ENCODE assay signal across 18 cellular contexts in genomic region chr7:159104188-159105030, GRCh38. TPM values are rescaled to one million over a fixed set of nuclear protein-coding genes. Genes with fewer than 3 reads are reported as not detected.
DNase-seq lines count a peak whose midpoint lies in the region; ATAC-seq and TF ChIP-seq lines count a peak whose summit lies in the region.
"Had no signal": no experiment of that assay in that cellular context is flagged by ENCODE, and none has a peak within 500 bp of the region (broad histone marks: within the 10 kb centered on the region; RNA-seq: fewer than 3 reads in every experiment).

No MANE protein-coding gene starts in this region.

- H3K4me3 ChIP-seq in H7 (ENCODE audit: insufficient read depth, low read depth, low read length) (no peak overlapping the region), RWPE2 (ENCODE audit: severe bottlenecking) (no peak overlapping the region), rectal smooth muscle tissue (ENCODE audit: low read length) (no peak overlapping the region)
- H3K4me3 ChIP-seq: adrenal gland, GM12878, lung, SJSA1 had no signal

- no peak overlapping the region for H3K9ac ChIP-seq in rectal smooth muscle tissue (ENCODE audit: low read length)

- DNase-seq in H7: peak; percentile 44
- peak; percentile 36 for DNase-seq in RWPE2 (ENCODE audit: low spot score)
- DNase-seq in left cardiac atrium: peak; percentile 54
- no peak for DNase-seq in cerebellar cortex (ENCODE audit: low spot score)
- no peak for DNase-seq in SW 1271 (lab: John Stamatoyannopoulos, UW)
- DNase-seq in glomerular visceral epithelial cell (ENCODE audit: extremely low spot score): no peak
- DNase-seq: cerebellar nuclear complex, COR-L47, HCEC 1CT, naive B cell, NCI-H146, NCI-H524 had no signal

- H3K36me3 ChIP-seq in H7 (replicated peaks; ENCODE audit: control insufficient read depth, insufficient read depth, low read length) (no peaks in the 10 kb centered on the region), RWPE2 (ENCODE audit: low read depth) (no peaks in the 10 kb centered on the region), rectal smooth muscle tissue (ENCODE audit: control insufficient read depth, insufficient read depth, low read length) (no peaks in the 10 kb centered on the region)
- H3K36me3 ChIP-seq: adrenal gland, SJSA1 had no signal

- no peak for TF ChIP-seq CTCF in RWPE2 (IDR thresholded peaks at IDR 0.05; ENCODE audit: poor library complexity, severe bottlenecking)

- H3K9me3 ChIP-seq in RWPE2 (ENCODE audit: severe bottlenecking): no peaks in the 10 kb centered on the region
- H3K9me3 ChIP-seq: adrenal gland, SJSA1 had no signal

- no peak for ATAC-seq in RWPE2 (ENCODE audit: low read depth)
- ATAC-seq in left cardiac atrium: peak; percentile 50 to 85
- ATAC-seq in GM21717 (IDR thresholded peaks at IDR 0.05; ENCODE audit: unreplicated experiment): no peak
- ATAC-seq: GM12878 had no signal

- intact Hi-C loops in left cardiac atrium (cut with DNase I): no loop called here

- H3K27ac ChIP-seq in RWPE2 (ENCODE audit: poor library complexity, severe bottlenecking) (no peak overlapping the region), rectal smooth muscle tissue (ENCODE audit: low read depth, low read length) (peak overlapping the region; percentile 38)
- H3K27ac ChIP-seq: adrenal gland, SJSA1 had no signal

- H3K4me1 ChIP-seq in RWPE2 (ENCODE audit: insufficient read depth, poor library complexity, severe bottlenecking): no peaks in the 10 kb centered on the region
- H3K4me1 ChIP-seq in rectal smooth muscle tissue (ENCODE audit: control insufficient read depth, insufficient read depth, low read length): no peaks in the 10 kb centered on the region
- H3K4me1 ChIP-seq: adrenal gland, SJSA1 had no signal

- H3K27me3 ChIP-seq in H7 (ENCODE audit: control insufficient read depth, insufficient read depth, low read length) (no peaks in the 10 kb centered on the region), RWPE2 (ENCODE audit: insufficient read depth, poor library complexity, severe bottlenecking) (no peaks in the 10 kb centered on the region), rectal smooth muscle tissue (ENCODE audit: control insufficient read depth, insufficient read depth, low read length) (no peaks in the 10 kb centered on the region)
- H3K27me3 ChIP-seq: adrenal gland, SJSA1 had no signal

RNA-seq across cellular contexts. Expression of gene VIPR2, which starts 40.3 kb away (rescaled TPM):
- 2.5 and 3.5 TPM in 2 replicates for total RNA-seq in H7 (2014; rRNA removed; shearing (Covaris generic))
- total RNA-seq in left cardiac atrium: 1 to 10 TPM; 6.3 to 8.5 TPM
- total RNA-seq: GM12878, SJSA1 had no signal

Comparison
In these comparisons a context has a peak if more than half of its experiments do, and no peak if none do; other contexts are left out.
1. DNase-seq: peak in H7 (single experiment), RWPE2 (single experiment) and left cardiac atrium (single experiment); none in cerebellar cortex (single experiment), SW 1271 (0 of 2) and glomerular visceral epithelial cell (single experiment).
2. ATAC-seq: peak in left cardiac atrium (2 of 2); none in RWPE2 (single experiment) and GM21717 (single experiment).